9 cellular contexts compared by ENCODE assay signal in the genomic region with DNA sequence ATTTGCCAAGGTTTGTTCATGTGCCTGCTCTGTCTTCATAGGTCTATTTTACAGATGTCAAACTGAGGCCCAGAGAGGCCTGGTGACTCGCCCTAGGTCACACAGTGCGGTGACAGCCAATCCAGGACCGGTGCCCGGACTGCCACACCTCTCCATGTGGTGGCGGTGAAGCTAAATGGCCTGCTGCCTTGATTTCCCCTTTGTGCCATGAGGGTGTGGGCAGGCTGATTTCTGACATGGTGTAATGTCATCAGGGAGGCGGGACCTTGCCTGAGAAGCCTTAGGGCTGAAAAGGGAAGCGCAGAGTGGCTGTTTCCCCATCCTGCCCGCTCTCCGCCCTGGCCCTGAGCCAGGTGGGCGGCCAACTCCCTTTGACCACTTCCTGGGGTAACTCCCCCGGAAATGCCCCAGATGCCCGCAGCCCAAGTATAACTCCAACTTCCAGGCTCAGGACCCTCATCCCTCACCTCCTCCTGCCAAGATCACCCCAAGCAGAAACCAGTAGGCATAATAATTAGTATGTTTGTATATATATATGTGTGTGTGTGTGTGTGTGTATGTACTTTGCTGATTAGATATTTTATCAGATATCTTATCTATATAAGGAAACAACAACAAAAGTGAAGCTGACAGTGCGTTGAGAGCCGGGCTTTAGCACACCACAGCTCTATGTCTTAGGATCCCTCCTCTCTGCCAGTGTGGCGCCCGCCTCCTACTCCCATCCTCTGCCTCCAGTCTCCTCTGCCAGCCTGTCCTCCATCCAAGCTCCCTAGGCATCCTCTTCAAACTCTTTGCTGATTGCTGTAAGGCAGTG.
DNase-seq lines count a peak whose midpoint lies in the region; ATAC-seq and TF ChIP-seq lines count a peak whose summit lies in the region.
"Had no signal": no experiment of that assay in that cellular context is flagged by ENCODE, and none has a peak within 500 bp of the region (broad histone marks: within the 10 kb centered on the region; RNA-seq: fewer than 3 reads in every experiment).

No MANE protein-coding gene starts in this region.

- H3K36me3 Mint-ChIP-seq in chondrocyte (ENCODE audit: low read depth): peaks cover 2% of the 10 kb centered on the region

- ATAC-seq in HG03439 (IDR thresholded peaks at IDR 0.05; ENCODE audit: unreplicated experiment): no peak

- H3K4me3 ChIP-seq in skin epidermis: no peak overlapping the region
- H3K4me3 ChIP-seq: SJSA1 had no signal

- DNase-seq in stimulated activated CD4-positive, alpha-beta T cell treated with anti-CD3 and anti-CD28 coated beads, Interleukin-15, amount 100 ng/mL, for 24 hours: peak; percentile 74
- DNase-seq in stimulated activated CD4-positive, alpha-beta T cell treated with anti-CD3 and anti-CD28 coated beads, Interleukin-12 subunit alpha, Interleukin-12 subunit beta, amount 100 ng/mL, for 4 hours: no peak
- DNase-seq in SIG-M5 treated with dmso at 0.1 percent for 504 hours (lab: John Stamatoyannopoulos, UW; ENCODE audit: unreplicated experiment): peak; percentile 84
- peak; percentile 69 for DNase-seq in chondrocyte (ENCODE audit: low spot score)
- DNase-seq in NCI-H1417 treated with DMSO at 0.1 percent for 48 hours (lab: John Stamatoyannopoulos, UW): no peak
- no peak for DNase-seq in NCI-H1092 (lab: John Stamatoyannopoulos, UW)

- no peaks in the 10 kb centered on the region for H3K9me3 Mint-ChIP-seq in chondrocyte (ENCODE audit: low read depth)

- H3K27me3 Mint-ChIP-seq in chondrocyte (ENCODE audit: low read depth): peaks cover 7% of the 10 kb centered on the region

- H3K27ac ChIP-seq in skin epidermis: peak overlapping the region in 16 of 21 experiments; percentile 4 to 97 (median 60)
- H3K27ac ChIP-seq: SJSA1 had no signal

- no peak overlapping the region for H3K27ac Mint-ChIP-seq in chondrocyte (ENCODE audit: unreplicated experiment)

- peaks cover 15% of the 10 kb centered on the region for H3K4me1 Mint-ChIP-seq in chondrocyte (ENCODE audit: low read depth)

- no peak for TF ChIP-seq CTCF in chondrocyte (IDR thresholded peaks at IDR 0.05)

- no peak overlapping the region for H3K4me3 Mint-ChIP-seq in chondrocyte (ENCODE audit: unreplicated experiment)

Comparison
In these comparisons a context has a peak if more than half of its experiments do, and no peak if none do; other contexts are left out.
1. DNase-seq: peak in stimulated activated CD4-positive, alpha-beta T cell treated with anti-CD3 and anti-CD28 coated beads, Interleukin-15, amount 100 ng/mL, for 24 hours (single experiment), SIG-M5 treated with dmso at 0.1 percent for 504 hours (single experiment) and chondrocyte (single experiment); none in stimulated activated CD4-positive, alpha-beta T cell treated with anti-CD3 and anti-CD28 coated beads, Interleukin-12 subunit alpha, Interleukin-12 subunit beta, amount 100 ng/mL, for 4 hours (single experiment), NCI-H1417 treated with DMSO at 0.1 percent for 48 hours (single experiment) and NCI-H1092 (single experiment).